ENCODE assay signal across 15 cellular contexts in the genomic region with DNA sequence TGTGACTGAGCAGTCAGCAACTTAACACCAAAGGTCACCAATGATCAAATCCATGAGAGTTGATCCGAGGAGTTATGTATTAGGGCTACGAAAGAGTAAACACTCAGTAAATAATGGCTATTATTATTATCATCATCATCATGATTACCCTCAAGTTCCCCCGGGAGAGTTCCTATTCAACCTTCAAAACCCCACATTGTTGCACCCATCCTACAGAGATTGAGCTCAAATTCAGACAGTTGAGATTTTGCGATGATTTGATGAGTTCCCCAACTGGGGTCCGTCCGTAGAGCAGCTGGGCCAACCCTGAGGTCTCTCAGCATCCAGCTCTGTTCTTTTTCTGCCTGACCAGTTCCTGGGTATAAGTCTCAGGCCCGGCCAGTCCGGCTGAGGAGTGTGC. TPM values are rescaled to one million over a fixed set of nuclear protein-coding genes. Genes with fewer than 3 reads are reported as not detected.
"Had no signal": no experiment of that assay in that cellular context is flagged by ENCODE, and none has a peak within 500 bp of the region (broad histone marks: within the 10 kb centered on the region; RNA-seq: fewer than 3 reads in every experiment).

No MANE protein-coding gene starts in this region.

RNA-seq across cellular contexts. Expression of gene CGB1, which starts 1.4 kb away (rescaled TPM):
- total RNA-seq: activated CD4-positive, alpha-beta memory T cell treated with anti-CD3 and anti-CD28 coated beads, Interleukin-2, amount 10 ng/mL, durations not matched to agents 7 days and 5 days; activated CD4-positive, alpha-beta T cell treated with anti-CD3 and anti-CD28 coated beads for 36 hours; activated CD4-positive, alpha-beta T cell treated with anti-CD3 and anti-CD28 coated beads, Interleukin-2, amount 10 ng/mL, durations not matched to agents 7 days and 5 days; activated CD8-positive, alpha-beta memory T cell treated with anti-CD3 and anti-CD28 coated beads, Interleukin-2, amount 10 ng/mL, durations not matched to agents 7 days and 5 days; activated CD8-positive, alpha-beta T cell treated with anti-CD3 and anti-CD28 coated beads, Interleukin-2, amount 10 ng/mL, durations not matched to agents 7 days and 5 days; activated naive CD8-positive, alpha-beta T cell treated with anti-CD3 and anti-CD28 coated beads, Interleukin-2, amount 10 ng/mL, durations not matched to agents 7 days and 5 days; activated T-helper 2 cell treated with anti-CD3 and anti-CD28 coated beads, Interferon-gamma antibody, Interleukin-2, Interleukin-4, amounts not matched to agents 10 μg/mL and 5 μg/mL and 100 μg/mL, durations not matched to agents 14 hours and 24 hours and 36 hours; ascending aorta; body of pancreas; breast epithelium; cardiac septum; cerebellum; T-helper 2 cell treated with Interferon-gamma antibody and Interleukin-4, amounts not matched to agents 100 ng/mL and 5 ng/mL, for 36 hours; WTC11 had no signal
- polyA plus RNA-seq: adipose tissue had no signal

RNA-seq across cellular contexts. Expression of gene CGB5, which starts 5.5 kb away (rescaled TPM):
- total RNA-seq: activated CD4-positive, alpha-beta memory T cell treated with anti-CD3 and anti-CD28 coated beads, Interleukin-2, amount 10 ng/mL, durations not matched to agents 7 days and 5 days; activated CD4-positive, alpha-beta T cell treated with anti-CD3 and anti-CD28 coated beads for 36 hours; activated CD4-positive, alpha-beta T cell treated with anti-CD3 and anti-CD28 coated beads, Interleukin-2, amount 10 ng/mL, durations not matched to agents 7 days and 5 days; activated CD8-positive, alpha-beta memory T cell treated with anti-CD3 and anti-CD28 coated beads, Interleukin-2, amount 10 ng/mL, durations not matched to agents 7 days and 5 days; activated CD8-positive, alpha-beta T cell treated with anti-CD3 and anti-CD28 coated beads, Interleukin-2, amount 10 ng/mL, durations not matched to agents 7 days and 5 days; activated naive CD8-positive, alpha-beta T cell treated with anti-CD3 and anti-CD28 coated beads, Interleukin-2, amount 10 ng/mL, durations not matched to agents 7 days and 5 days; activated T-helper 2 cell treated with anti-CD3 and anti-CD28 coated beads, Interferon-gamma antibody, Interleukin-2, Interleukin-4, amounts not matched to agents 10 μg/mL and 5 μg/mL and 100 μg/mL, durations not matched to agents 14 hours and 24 hours and 36 hours; ascending aorta; body of pancreas; breast epithelium; cardiac septum; cerebellum; T-helper 2 cell treated with Interferon-gamma antibody and Interleukin-4, amounts not matched to agents 100 ng/mL and 5 ng/mL, for 36 hours had no signal

RNA-seq across cellular contexts. Expression of gene CGB2, which starts 6.4 kb away (rescaled TPM):
- total RNA-seq: activated CD4-positive, alpha-beta memory T cell treated with anti-CD3 and anti-CD28 coated beads, Interleukin-2, amount 10 ng/mL, durations not matched to agents 7 days and 5 days; activated CD8-positive, alpha-beta memory T cell treated with anti-CD3 and anti-CD28 coated beads, Interleukin-2, amount 10 ng/mL, durations not matched to agents 7 days and 5 days; activated CD8-positive, alpha-beta T cell treated with anti-CD3 and anti-CD28 coated beads, Interleukin-2, amount 10 ng/mL, durations not matched to agents 7 days and 5 days; activated naive CD8-positive, alpha-beta T cell treated with anti-CD3 and anti-CD28 coated beads, Interleukin-2, amount 10 ng/mL, durations not matched to agents 7 days and 5 days; activated T-helper 2 cell treated with anti-CD3 and anti-CD28 coated beads, Interferon-gamma antibody, Interleukin-2, Interleukin-4, amounts not matched to agents 10 μg/mL and 5 μg/mL and 100 μg/mL, durations not matched to agents 14 hours and 24 hours and 36 hours; ascending aorta; body of pancreas; breast epithelium; cardiac septum; cerebellum; T-helper 2 cell treated with Interferon-gamma antibody and Interleukin-4, amounts not matched to agents 100 ng/mL and 5 ng/mL, for 36 hours; WTC11 had no signal
- polyA plus RNA-seq: adipose tissue had no signal

RNA-seq across cellular contexts. Expression of gene CGB8, which starts 10.8 kb away (rescaled TPM):
- total RNA-seq: activated CD4-positive, alpha-beta memory T cell treated with anti-CD3 and anti-CD28 coated beads, Interleukin-2, amount 10 ng/mL, durations not matched to agents 7 days and 5 days; activated CD4-positive, alpha-beta T cell treated with anti-CD3 and anti-CD28 coated beads for 36 hours; activated CD4-positive, alpha-beta T cell treated with anti-CD3 and anti-CD28 coated beads, Interleukin-2, amount 10 ng/mL, durations not matched to agents 7 days and 5 days; activated CD8-positive, alpha-beta memory T cell treated with anti-CD3 and anti-CD28 coated beads, Interleukin-2, amount 10 ng/mL, durations not matched to agents 7 days and 5 days; activated CD8-positive, alpha-beta T cell treated with anti-CD3 and anti-CD28 coated beads, Interleukin-2, amount 10 ng/mL, durations not matched to agents 7 days and 5 days; activated naive CD8-positive, alpha-beta T cell treated with anti-CD3 and anti-CD28 coated beads, Interleukin-2, amount 10 ng/mL, durations not matched to agents 7 days and 5 days; activated T-helper 2 cell treated with anti-CD3 and anti-CD28 coated beads, Interferon-gamma antibody, Interleukin-2, Interleukin-4, amounts not matched to agents 10 μg/mL and 5 μg/mL and 100 μg/mL, durations not matched to agents 14 hours and 24 hours and 36 hours; ascending aorta; body of pancreas; breast epithelium; cardiac septum; cerebellum; T-helper 2 cell treated with Interferon-gamma antibody and Interleukin-4, amounts not matched to agents 100 ng/mL and 5 ng/mL, for 36 hours had no signal
- polyA plus RNA-seq: adipose tissue had no signal

RNA-seq across cellular contexts. Expression of gene CGB3, which starts 14.0 kb away (rescaled TPM):
- total RNA-seq: activated CD4-positive, alpha-beta memory T cell treated with anti-CD3 and anti-CD28 coated beads, Interleukin-2, amount 10 ng/mL, durations not matched to agents 7 days and 5 days; activated CD4-positive, alpha-beta T cell treated with anti-CD3 and anti-CD28 coated beads for 36 hours; activated CD4-positive, alpha-beta T cell treated with anti-CD3 and anti-CD28 coated beads, Interleukin-2, amount 10 ng/mL, durations not matched to agents 7 days and 5 days; activated CD8-positive, alpha-beta memory T cell treated with anti-CD3 and anti-CD28 coated beads, Interleukin-2, amount 10 ng/mL, durations not matched to agents 7 days and 5 days; activated CD8-positive, alpha-beta T cell treated with anti-CD3 and anti-CD28 coated beads, Interleukin-2, amount 10 ng/mL, durations not matched to agents 7 days and 5 days; activated naive CD8-positive, alpha-beta T cell treated with anti-CD3 and anti-CD28 coated beads, Interleukin-2, amount 10 ng/mL, durations not matched to agents 7 days and 5 days; activated T-helper 2 cell treated with anti-CD3 and anti-CD28 coated beads, Interferon-gamma antibody, Interleukin-2, Interleukin-4, amounts not matched to agents 10 μg/mL and 5 μg/mL and 100 μg/mL, durations not matched to agents 14 hours and 24 hours and 36 hours; ascending aorta; body of pancreas; breast epithelium; cardiac septum; cerebellum; T-helper 2 cell treated with Interferon-gamma antibody and Interleukin-4, amounts not matched to agents 100 ng/mL and 5 ng/mL, for 36 hours; WTC11 had no signal
- polyA plus RNA-seq: adipose tissue had no signal
